ENCODE assay signal across 9 cellular contexts in the genomic region with DNA sequence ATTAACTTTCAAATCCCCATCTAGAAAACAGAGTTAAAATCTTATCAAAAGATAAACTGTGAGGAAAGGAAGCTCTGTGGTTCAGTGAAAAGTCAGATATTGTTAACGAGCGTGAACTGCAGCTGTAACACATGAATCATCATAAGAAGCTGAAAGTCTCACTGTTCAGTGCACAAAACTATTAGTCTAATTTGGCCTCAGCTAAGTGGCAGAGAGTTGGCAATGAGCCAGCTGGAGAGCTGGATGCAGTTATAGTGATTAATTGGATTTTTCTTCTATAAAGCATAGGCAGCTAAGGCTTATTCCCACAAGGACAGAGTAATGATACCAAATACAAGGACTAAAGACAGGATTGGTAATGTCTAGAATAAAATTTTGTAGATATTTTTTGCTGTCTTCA.
A peak's percentile ranks its signal among the peaks of the same experiment; 100 is the strongest.
DNase-seq lines count a peak whose midpoint lies in the region; ATAC-seq and TF ChIP-seq lines count a peak whose summit lies in the region.
"Had no signal": no experiment of that assay in that cellular context is flagged by ENCODE, and none has a peak within 500 bp of the region (broad histone marks: within the 10 kb centered on the region; RNA-seq: fewer than 3 reads in every experiment).

No MANE protein-coding gene starts in this region.

- H3K4me2 ChIP-seq in MM.1S (ENCODE audit: low read depth, low read length): no peak overlapping the region
- H3K4me2 ChIP-seq: BLaER1 had no signal

- H3K27ac ChIP-seq in MM.1S (ENCODE audit: low read length) (no peak overlapping the region), SJCRH30 (peak overlapping the region; percentile 97)
- H3K27ac ChIP-seq: BLaER1 had no signal

- H3K9me2 ChIP-seq in MM.1S (replicated peaks; ENCODE audit: insufficient read depth, low read length): no peaks in the 10 kb centered on the region

- peak; percentile 6 for DNase-seq in AG08395 (ENCODE audit: low spot score)
- peak; percentile 34 for DNase-seq in MM.1S
- DNase-seq in SJCRH30: peak; percentile 92 to 99
- peak; percentile 83 for DNase-seq in glomerular visceral epithelial cell (ENCODE audit: extremely low spot score)
- no peak for DNase-seq in SKM-1 (lab: John Stamatoyannopoulos, UW; ENCODE audit: unreplicated experiment)

- no peaks in the 10 kb centered on the region for H3F3A ChIP-seq in MM.1S (ENCODE audit: insufficient read depth, low read length)

- no peaks in the 10 kb centered on the region for H4K20me1 ChIP-seq in MM.1S (ENCODE audit: insufficient read depth, low read length)
- H4K20me1 ChIP-seq: BLaER1 had no signal

- H3K4me3 ChIP-seq in MM.1S (ENCODE audit: low read length): no peak overlapping the region
- no peak overlapping the region for H3K4me3 ChIP-seq in SJCRH30
- H3K4me3 ChIP-seq: BLaER1 had no signal

- H3K36me3 ChIP-seq in MM.1S (replicated peaks; ENCODE audit: insufficient read depth, low read length) (no peaks in the 10 kb centered on the region), SJCRH30 (no peaks in the 10 kb centered on the region)
- H3K36me3 ChIP-seq: BLaER1 had no signal

- ATAC-seq in HG03196 (IDR thresholded peaks at IDR 0.05; ENCODE audit: unreplicated experiment): no peak
- ATAC-seq in HG02759 (IDR thresholded peaks at IDR 0.05; ENCODE audit: unreplicated experiment): no peak
- ATAC-seq in GM18858 (IDR thresholded peaks at IDR 0.05; ENCODE audit: unreplicated experiment): no peak

- H3K79me2 ChIP-seq in MM.1S (ENCODE audit: low read length): no peaks in the 10 kb centered on the region

- no peak for TF ChIP-seq CTCF in MM.1S (IDR thresholded peaks at IDR 0.05; ENCODE audit: low read length)

- no peak overlapping the region for H3K9ac ChIP-seq in MM.1S (ENCODE audit: low read length)
- H3K9ac ChIP-seq: BLaER1 had no signal

- H2AFZ ChIP-seq in MM.1S (ENCODE audit: low read length): no peak overlapping the region

- H3K4me1 ChIP-seq in MM.1S (ENCODE audit: low read length): no peaks in the 10 kb centered on the region
- peaks cover 40% of the 10 kb centered on the region for H3K4me1 ChIP-seq in SJCRH30

- H3K9me3 ChIP-seq in MM.1S (replicated peaks; ENCODE audit: insufficient read depth, low read length) (no peaks in the 10 kb centered on the region), SJCRH30 (replicated peaks) (no peaks in the 10 kb centered on the region)
- H3K9me3 ChIP-seq: BLaER1 had no signal

- H3K27me3 ChIP-seq in MM.1S (replicated peaks; ENCODE audit: insufficient read depth, low read length) (no peaks in the 10 kb centered on the region), SJCRH30 (no peaks in the 10 kb centered on the region)
- H3K27me3 ChIP-seq: BLaER1 had no signal
